Comparison of ENCODE assay signal across 13 cellular contexts in genomic region chr12:104498211-104498801, GRCh38. TPM values are rescaled to one million over a fixed set of nuclear protein-coding genes. Genes with fewer than 3 reads are reported as not detected.
DNase-seq lines count a peak whose midpoint lies in the region; ATAC-seq, FAIRE-seq and TF ChIP-seq lines count a peak whose summit lies in the region.
"Had no signal": no experiment of that assay in that cellular context is flagged by ENCODE, and none has a peak within 500 bp of the region (broad histone marks: within the 10 kb centered on the region; RNA-seq: fewer than 3 reads in every experiment).

No MANE protein-coding gene starts in this region.

- no peak overlapping the region for H3K4me3 ChIP-seq in stomach
- H3K4me3 ChIP-seq: heart right ventricle had no signal

- H3K4me3 Mint-ChIP-seq in activated naive CD8-positive, alpha-beta T cell treated with anti-CD3 and anti-CD28 coated beads for 36 hours: peak overlapping the region; percentile 43

- 90 to 94% (median 92%) methylated on average over 8 of the region's 8 CpGs for WGBS in stomach, 5 donors

- TF ChIP-seq POLR2A in GM12891 (IDR thresholded peaks at IDR 0.05; ENCODE audit: low read depth, low read length) (no peak), stomach (IDR thresholded peaks at IDR 0.05) (no peak)

- intact Hi-C loops in stomach (cut with DNase I; ENCODE audit: low total_unique reads) (no loop called here), left colon (cut with DNase I, micrococcal nuclease) (no loop called here)

- peaks cover 16% of the 10 kb centered on the region for H3K36me3 Mint-ChIP-seq in activated naive CD8-positive, alpha-beta T cell treated with anti-CD3 and anti-CD28 coated beads for 36 hours

- H3K27ac ChIP-seq in stomach: no peak overlapping the region
- H3K27ac ChIP-seq: heart right ventricle had no signal

- peaks cover 4% of the 10 kb centered on the region for H3K27me3 Mint-ChIP-seq in activated naive CD8-positive, alpha-beta T cell treated with anti-CD3 and anti-CD28 coated beads for 36 hours

- DNase-seq in GM12891 (ENCODE audit: insufficient read length, low spot score): no peak
- DNase-seq in SK-N-DZ (ENCODE audit: low spot score): peak; percentile 58
- no peak for DNase-seq in activated naive CD8-positive, alpha-beta T cell treated with anti-CD3 and anti-CD28 coated beads for 36 hours
- peak; percentile 40 to 42 for DNase-seq in stimulated activated CD4-positive, alpha-beta T cell treated with anti-CD3 and anti-CD28 coated beads, Interleukin-2, amount 100 ng/mL, for 24 hours
- DNase-seq in COR-L47 (lab: John Stamatoyannopoulos, UW): no peak
- DNase-seq in stomach: no peak
- no peak for DNase-seq in left colon
- DNase-seq: activated CD4-positive, CD25-positive, alpha-beta regulatory T cell; heart right ventricle; IMR-90; NCI-H774 had no signal

- H3K4me1 ChIP-seq in stomach: peaks cover 0 to 53% (median 31%) of the 10 kb centered on the region in 4 donors

- no peak for TF ChIP-seq EP300 in stomach (IDR thresholded peaks at IDR 0.05)

- ATAC-seq in left colon: no peak
- no peak for ATAC-seq in esophagus mucosa
- ATAC-seq: heart right ventricle had no signal

- peak; percentile 45 for FAIRE-seq in GM12891 (lab: Jason Lieb, UNC)
- FAIRE-seq: G401.6 had no signal

- H3K4me1 Mint-ChIP-seq in activated naive CD8-positive, alpha-beta T cell treated with anti-CD3 and anti-CD28 coated beads for 36 hours: peaks cover 80% of the 10 kb centered on the region

- no peak for TF ChIP-seq CTCF in stomach (IDR thresholded peaks at IDR 0.05)

- no peaks in the 10 kb centered on the region for H3K9me3 ChIP-seq in stomach
- H3K9me3 ChIP-seq: heart right ventricle had no signal

- H3K9me3 Mint-ChIP-seq in activated naive CD8-positive, alpha-beta T cell treated with anti-CD3 and anti-CD28 coated beads for 36 hours: no peaks in the 10 kb centered on the region

- peak overlapping the region; percentile 44 for H3K27ac Mint-ChIP-seq in activated naive CD8-positive, alpha-beta T cell treated with anti-CD3 and anti-CD28 coated beads for 36 hours

- no peaks in the 10 kb centered on the region for H3K27me3 ChIP-seq in stomach
- H3K27me3 ChIP-seq: heart right ventricle had no signal

- no peaks in the 10 kb centered on the region for H3K36me3 ChIP-seq in stomach
- H3K36me3 ChIP-seq: heart right ventricle had no signal

TF ChIP-seq in GM12891, 5 proteins besides CTCF, POLR2A, EP300 and RAD21:
- 0 out of 2 replicates have a peak, but pooled peaks have one; percentile 14 for TF ChIP-seq SPI1 (IDR thresholded peaks at IDR 0.05; ENCODE audit: low read depth, low read length)
- no peak for TF ChIP-seq POU2F2 (IDR thresholded peaks at IDR 0.05; ENCODE audit: low read depth, low read length)

RNA-seq across cellular contexts. Expression of gene CHST11, which starts 41.6 kb away (rescaled TPM):
- 9.8 TPM for polyA plus RNA-seq in GM12891 (2012; ENCODE audit: low read depth, missing spikeins)
- polyA plus RNA-seq in SK-N-DZ (2014; cell fraction: cytosol; rRNA removed): 6.9 and 7.2 TPM in 2 replicates
- polyA plus RNA-seq in SK-N-DZ (2014; cell fraction: nucleus; rRNA removed): 2.9 and 7.1 TPM in 2 replicates
- 10 to 100 TPM; 19.1 to 21.9 TPM for total RNA-seq in activated naive CD8-positive, alpha-beta T cell treated with anti-CD3 and anti-CD28 coated beads for 36 hours
- total RNA-seq in stomach (100 to 1,000 TPM in 1 of 5 donors, 10 to 100 TPM in 3, 1 to 10 TPM in 1; 9.7 to 192 (median 30.1) TPM), left colon (1 to 10 TPM; 3.4 to 4.4 TPM), esophagus mucosa (7.3 TPM)
- 1 to 10 TPM; 2.3 to 5.5 (median 3.1) TPM for polyA plus RNA-seq in stomach

Comparison
In these comparisons a context has a peak if more than half of its experiments do, and no peak if none do; other contexts are left out.
1. DNase-seq: peak in SK-N-DZ (single experiment) and stimulated activated CD4-positive, alpha-beta T cell treated with anti-CD3 and anti-CD28 coated beads, Interleukin-2, amount 100 ng/mL, for 24 hours (2 of 2); none in GM12891 (single experiment), activated naive CD8-positive, alpha-beta T cell treated with anti-CD3 and anti-CD28 coated beads for 36 hours (single experiment), COR-L47 (single experiment), stomach (single experiment) and left colon (0 of 2).